1 cellular context compared by ENCODE assay signal in the genomic region with DNA sequence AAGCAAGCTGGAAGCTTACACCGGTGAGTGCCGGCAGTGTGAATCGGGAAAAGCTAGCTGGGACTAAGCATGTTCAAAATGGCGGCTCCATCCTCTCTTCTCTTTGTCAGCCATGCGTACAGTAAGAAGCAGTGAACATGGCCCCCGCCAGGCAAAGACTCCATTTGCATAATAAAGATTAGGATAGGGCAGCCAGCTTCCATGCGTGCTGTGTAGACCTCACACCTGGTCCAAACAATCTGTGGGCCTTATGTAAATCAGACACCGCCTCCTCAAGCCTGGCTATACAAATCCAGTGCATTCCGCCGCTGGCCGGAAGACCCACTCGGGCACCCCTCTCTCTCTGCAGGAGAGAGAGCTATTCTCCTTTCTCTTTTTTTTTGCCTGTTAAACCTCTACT.
TF ChIP-seq lines count a peak whose summit lies in the region.

No MANE protein-coding gene starts in this region.

TF ChIP-seq in IMR-90, 13 proteins besides CTCF, POLR2A, EP300 and RAD21:
- no peak for TF ChIP-seq MAZ (IDR thresholded peaks at IDR 0.05; ENCODE audit: borderline replicate concordance, low read depth, low read length)
- TF ChIP-seq, protein P1, sequence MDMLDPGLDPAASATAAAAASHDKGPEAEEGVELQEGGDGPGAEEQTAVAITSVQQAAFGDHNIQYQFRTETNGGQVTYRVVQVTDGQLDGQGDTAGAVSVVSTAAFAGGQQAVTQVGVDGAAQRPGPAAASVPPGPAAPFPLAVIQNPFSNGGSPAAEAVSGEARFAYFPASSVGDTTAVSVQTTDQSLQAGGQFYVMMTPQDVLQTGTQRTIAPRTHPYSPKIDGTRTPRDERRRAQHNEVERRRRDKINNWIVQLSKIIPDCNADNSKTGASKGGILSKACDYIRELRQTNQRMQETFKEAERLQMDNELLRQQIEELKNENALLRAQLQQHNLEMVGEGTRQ (IDR thresholded peaks at IDR 0.05; ENCODE audit: low read depth, low read length), result no peak
